In the genomic region with DNA sequence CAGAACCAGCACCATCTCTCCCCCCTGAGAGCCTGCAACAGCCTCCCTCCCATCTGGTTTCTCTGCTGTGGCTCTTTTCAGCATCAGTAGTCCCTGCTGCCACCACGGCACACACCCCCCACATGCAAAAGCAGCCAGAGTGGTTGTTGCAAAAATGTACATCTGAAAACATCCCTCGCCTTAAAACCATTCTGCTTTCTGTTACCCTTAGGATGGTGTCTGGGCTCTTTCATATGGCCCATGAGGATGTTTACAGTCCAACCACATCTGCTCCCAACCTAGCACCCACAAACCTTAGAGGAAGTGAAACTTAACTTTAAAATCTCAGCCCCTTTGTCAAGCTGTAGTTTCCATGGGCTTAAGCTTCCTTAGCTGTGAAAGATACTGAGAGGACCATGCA, we compare ENCODE assay signal across 9 cellular contexts. TPM values are rescaled to one million over a fixed set of nuclear protein-coding genes. Genes with fewer than 3 reads are reported as not detected.
DNase-seq lines count a peak whose midpoint lies in the region; ATAC-seq, FAIRE-seq and TF ChIP-seq lines count a peak whose summit lies in the region.
"Had no signal": no experiment of that assay in that cellular context is flagged by ENCODE, and none has a peak within 500 bp of the region (broad histone marks: within the 10 kb centered on the region; RNA-seq: fewer than 3 reads in every experiment).

No MANE protein-coding gene starts in this region.

- H3K56ac ChIP-seq in H1 (replicated peaks; ENCODE audit: insufficient read length, low read depth, low read length) = no peak overlapping the region

- H3K79me1 ChIP-seq in H1 (ENCODE audit: low read depth, low read length) = 0 out of 2 replicates have a peak, but pooled peaks cover 6% of the 10 kb centered on the region

- H2BK20ac ChIP-seq in H1 (ENCODE audit: low read length) = no peak overlapping the region

- no peak overlapping the region for H2AFZ ChIP-seq in OCI-LY1 (ENCODE audit: low read length)
- H2AFZ ChIP-seq in H1 (ENCODE audit: low read length) = no peak overlapping the region

- no peak for TF ChIP-seq EP300 in H1 (IDR thresholded peaks at IDR 0.05; ENCODE audit: borderline replicate concordance in 1 of 2, low read depth in 2 of 2, low read length in 2 of 2)

- H3K27me3 ChIP-seq in OCI-LY1 (ENCODE audit: insufficient read depth, low read length) = no peaks in the 10 kb centered on the region
- peaks cover 0 to 8% (median 3%) of the 10 kb centered on the region in 4 experiments; a peak in 2 of 7 replicates for H3K27me3 ChIP-seq in H1 (replicated peaks in 1 of 4; ENCODE audit: control insufficient read depth in 3 of 4, extremely low read depth in 1 of 4, insufficient read depth in 3 of 4, low read length in 3 of 4)
- no peaks in the 10 kb centered on the region for H3K27me3 ChIP-seq in prostate gland (replicated peaks; ENCODE audit: insufficient read depth)

- no peak overlapping the region for H3K14ac ChIP-seq in H1 (ENCODE audit: insufficient read length)

- H4K91ac ChIP-seq in H1 (replicated peaks; ENCODE audit: insufficient read length, low read length) = no peak overlapping the region

- no peaks in the 10 kb centered on the region for H3K9me3 ChIP-seq in OCI-LY1 (ENCODE audit: low read length)
- H3K9me3 ChIP-seq in H1 (ENCODE audit: insufficient read depth in 2 of 2, low read depth in 1 of 2, low read length in 1 of 2) = no peaks in the 10 kb centered on the region
- H3K9me3 ChIP-seq in prostate gland = no peaks in the 10 kb centered on the region

- WGBS in H1 (ENCODE audit: extremely low coverage in 1 of 2, insufficient coverage in 1 of 2, insufficient read length in 1 of 2, insufficient replicate concordance in 2 of 2, low coverage in 1 of 2, low lambda C conversion rate in 2 of 2, missing lambda C conversion rate in 1 of 2), 2 experiments = 44% methylated on average over 2 of the region's 2 CpGs; no CpG with 5 or more reads in 1 of the 2 experiments
- WGBS in prostate gland = 46% methylated on average over 2 of the region's 2 CpGs

- no peak overlapping the region for H3K4ac ChIP-seq in H1 (replicated peaks; ENCODE audit: insufficient read length, low read depth, low read length)

- intact Hi-C loops in prostate gland (cut with DNase I) = loop anchor here (5.0 to 10.0 kb wide), 2 partner anchors 79 to 296 kb away; partner anchors contain the start of gene RPSA

- H3K9ac ChIP-seq in OCI-LY1 (ENCODE audit: low read length) (peak overlapping the region; percentile 75; the same call in 1 of the 2 replicates), H1 (replicated peaks in 1 of 4; ENCODE audit: extremely low read depth in 1 of 4, low read depth in 3 of 4, low read length in 3 of 4) (no peak overlapping the region)

- peaks cover 12% of the 10 kb centered on the region; the same call in 1 of the 2 replicates for H3K23me2 ChIP-seq in H1 (ENCODE audit: low read depth, low read length)

- no peak overlapping the region for H2AK5ac ChIP-seq in H1 (ENCODE audit: low read depth, low read length)

- H2BK120ac ChIP-seq in H1 (replicated peaks; ENCODE audit: low read depth, low read length) = no peak overlapping the region

- POLR2A ChIA-PET in H1 (lab: Charles Lee; ENCODE audit: partially characterized antibody) (interaction anchor here (1.0 to 1.6 kb wide), 4 partner anchors 10 to 54 kb away, joined by 3 to 6 read pairs (median 4); no protein-coding TSS in a partner anchor), HEK293T (lab: Yijun Ruan, JAX) (interaction anchor here (0.7 kb wide), 1 partner anchor 43 kb away, joined by 3 read pairs; no protein-coding TSS in a partner anchor)

- H3K79me2 ChIP-seq in OCI-LY1 (ENCODE audit: insufficient read depth, low read length) (no peaks in the 10 kb centered on the region), H1 (ENCODE audit: control insufficient read depth in 1 of 2, insufficient read depth in 2 of 2, low read length in 2 of 2) (no peaks in the 10 kb centered on the region)

- no peak overlapping the region for H3K18ac ChIP-seq in H1 (ENCODE audit: extremely low read depth, low read length)

- H4K5ac ChIP-seq in H1 (ENCODE audit: insufficient read length, low read depth, low read length) = no peak overlapping the region

- FAIRE-seq in H1 (lab: Jason Lieb, UNC) = no peak
- FAIRE-seq: endometrium had no signal

- peak overlapping the region; percentile 83 for H3K4me2 ChIP-seq in OCI-LY1 (ENCODE audit: low read length)
- peak overlapping the region; percentile 92 to 93 for H3K4me2 ChIP-seq in H1 (ENCODE audit: insufficient read depth in 1 of 2, low read depth in 2 of 2, low read length in 2 of 2)

- no peak overlapping the region for H3K23ac ChIP-seq in H1 (ENCODE audit: insufficient read length)

- H2BK5ac ChIP-seq in H1 (ENCODE audit: low read depth, low read length) = no peak overlapping the region

- H2BK15ac ChIP-seq in H1 (ENCODE audit: low read length) = no peak overlapping the region

- TF ChIP-seq RAD21 in H1 (IDR thresholded peaks at IDR 0.05 in 1 of 2, conservative IDR thresholded peaks at IDR 0.05 in 1 of 2; ENCODE audit: low read depth in 2 of 2, low read length in 2 of 2) = no peak

- H2BK12ac ChIP-seq in H1 (ENCODE audit: low read depth, low read length) = no peak overlapping the region

- peak; percentile 48 for DNase-seq in activated CD8-positive, alpha-beta memory T cell treated with anti-CD3 and anti-CD28 coated beads, Interleukin-2, amount 50 U/mL, for 48 hours
- DNase-seq in activated CD8-positive, alpha-beta memory T cell treated with anti-CD3 and anti-CD28 coated beads, Interleukin-2, amount 50 U/mL, for 4 hours = no peak
- no peak for DNase-seq in H1 (ENCODE audit: low read depth in 1 of 2, low spot score in 2 of 2)
- DNase-seq in prostate gland (ENCODE audit: low spot score) = no peak
- no peak for DNase-seq in HEK293T (ENCODE audit: extremely low spot score)
- DNase-seq in retina = no peak

- H4K8ac ChIP-seq in H1 (ENCODE audit: extremely low read depth, insufficient read depth, low read length) = no peak overlapping the region; the same call in 1 of the 2 replicates

- TF ChIP-seq POLR2A in H1 (IDR thresholded peaks at IDR 0.05; ENCODE audit: control extremely low read depth in 1 of 2, low read depth in 2 of 2, low read length in 2 of 2) (no peak), prostate gland (IDR thresholded peaks at IDR 0.05) (no peak)

- H3K9me2 ChIP-seq in OCI-LY1 (ENCODE audit: low read depth, low read length) = no peaks in the 10 kb centered on the region

- peak overlapping the region; percentile 76 for H3K27ac ChIP-seq in OCI-LY1 (ENCODE audit: low read depth, low read length, poor library complexity, severe bottlenecking)
- no peak overlapping the region for H3K27ac ChIP-seq in H1 (ENCODE audit: low read depth, low read length)
- peak overlapping the region in 1 of 2 donors; percentile 87 for H3K27ac ChIP-seq in prostate gland

- TF ChIP-seq CTCF in OCI-LY1 (IDR thresholded peaks at IDR 0.05; ENCODE audit: low read length) (no peak), H1 (IDR thresholded peaks at IDR 0.05; ENCODE audit: control extremely low read depth in 1 of 3, insufficient read depth in 1 of 3, low read depth in 1 of 3, low read length in 3 of 3) (no peak), prostate gland (IDR thresholded peaks at IDR 0.05) (no peak)

- H4K20me1 ChIP-seq in OCI-LY1 (ENCODE audit: insufficient read depth, low read length) (no peaks in the 10 kb centered on the region), H1 (replicated peaks in 1 of 2; ENCODE audit: control insufficient read depth in 1 of 2, insufficient read depth in 2 of 2, low read length in 2 of 2) (peaks cover 0 to 9% of the 10 kb centered on the region in 2 experiments)

- H3K4me1 ChIP-seq in OCI-LY1 (ENCODE audit: insufficient read depth, low read length, severe bottlenecking) (peaks cover 33% of the 10 kb centered on the region), H1 (replicated peaks in 1 of 4; ENCODE audit: control insufficient read depth in 3 of 4, insufficient read depth in 4 of 4, low read length in 3 of 4) (no peaks in the 10 kb centered on the region; a peak in 2 of 7 replicates), prostate gland (replicated peaks) (peaks cover 7% of the 10 kb centered on the region)

- ATAC-seq in HG02759 (IDR thresholded peaks at IDR 0.05; ENCODE audit: unreplicated experiment) = peak; percentile 74

- CTCF ChIA-PET in H1 (lab: Charles Lee; ENCODE audit: partially characterized antibody) = interaction anchor here (0.8 to 10.4 kb wide), 8 partner anchors 13 to 184 kb away, joined by 3 to 95 read pairs (median 4); no protein-coding TSS in a partner anchor
- CTCF ChIA-PET in HEK293T (lab: Yijun Ruan, JAX) = interaction anchor here (0.6 to 1.4 kb wide), 2 partner anchors 15 to 180 kb away, joined by 4 to 8 read pairs; no protein-coding TSS in a partner anchor

- H3K36me3 ChIP-seq in OCI-LY1 (ENCODE audit: insufficient read depth, low read length) (no peaks in the 10 kb centered on the region), H1 (ENCODE audit: control insufficient read depth in 2 of 4, insufficient read depth in 4 of 4, low read length in 3 of 4) (no peaks in the 10 kb centered on the region), prostate gland (no peaks in the 10 kb centered on the region)

- no peaks in the 10 kb centered on the region for H3F3A ChIP-seq in OCI-LY1 (ENCODE audit: insufficient read depth, low read length)

- H3K4me3 ChIP-seq in OCI-LY1 (ENCODE audit: low read depth, low read length, poor library complexity, severe bottlenecking) (peak overlapping the region; percentile 77), H1 (ENCODE audit: extremely low read depth in 1 of 4, insufficient read depth in 2 of 4, low read depth in 3 of 4, low read length in 4 of 4) (peak overlapping the region in 2 of 4 experiments; percentile 77 to 80; a peak in 5 of 8 replicates), prostate gland (peak overlapping the region; percentile 96 to 99)

RNA-seq across cellular contexts. Expression of gene TTC21A, which starts 0.8 kb away (rescaled TPM):
- total RNA-seq in H1 (2021; fragmentation: NEBNext Ultra II Directional; extraction: Animal tissue kit (Norgen Biotek cat#: 25700)) = 1.7 and 2.8 TPM in 2 replicates
- polyA plus RNA-seq in H1 (2011; rRNA removed) = 2.3 and 2.7 TPM in 2 replicates
- polyA plus RNA-seq in H1 (2011; cell fraction: cytosol; rRNA removed) = 2.5 TPM
- polyA plus RNA-seq in H1 (2011; cell fraction: nucleus; rRNA removed) = 16.0 TPM
- polyA plus RNA-seq in H1 (2012, experiment 1 of 2) = 2.6 to 3.5 TPM (median 2.9 TPM) in 4 replicates
- polyA plus RNA-seq in H1 (2012, experiment 2 of 2) = 0.34 TPM
- polyA plus RNA-seq in H1 (2013, experiment 1 of 2) = 1.4 TPM
- 1.4 TPM for polyA plus RNA-seq in H1 (2013, experiment 2 of 2)
- 2.1 and 2.9 TPM in 2 replicates for polyA minus RNA-seq in H1 (2011; rRNA and poly(A)+ RNA removed)
- polyA minus RNA-seq in H1 (2011; cell fraction: cytosol; rRNA and poly(A)+ RNA removed) = 2.6 TPM
- 8.1 TPM for polyA minus RNA-seq in H1 (2011; cell fraction: nucleus; rRNA and poly(A)+ RNA removed)
- 10 to 100 TPM in 1 of 2 donors, 1 to 10 TPM in 1; 9.0 to 23.2 TPM for total RNA-seq in prostate gland

RNA-seq across cellular contexts. Expression of gene GORASP1, which starts 0.9 kb away (rescaled TPM):
- 33.4 and 39.3 TPM in 2 replicates for total RNA-seq in H1 (2021; fragmentation: NEBNext Ultra II Directional; extraction: Animal tissue kit (Norgen Biotek cat#: 25700))
- 33.5 and 45.0 TPM in 2 replicates for polyA plus RNA-seq in H1 (2011; rRNA removed)
- polyA plus RNA-seq in H1 (2011; cell fraction: cytosol; rRNA removed) = 43.9 TPM
- 133 TPM for polyA plus RNA-seq in H1 (2011; cell fraction: nucleus; rRNA removed)
- 28.9 to 39.2 TPM (median 35.8 TPM) in 4 replicates for polyA plus RNA-seq in H1 (2012, experiment 1 of 2)
- 23.5 TPM for polyA plus RNA-seq in H1 (2012, experiment 2 of 2)
- polyA plus RNA-seq in H1 (2013, experiment 1 of 2) = 17.0 TPM
- 15.3 TPM for polyA plus RNA-seq in H1 (2013, experiment 2 of 2)
- 38.5 and 44.1 TPM in 2 replicates for polyA minus RNA-seq in H1 (2011; rRNA and poly(A)+ RNA removed)
- 25.0 TPM for polyA minus RNA-seq in H1 (2011; cell fraction: cytosol; rRNA and poly(A)+ RNA removed)
- polyA minus RNA-seq in H1 (2011; cell fraction: nucleus; rRNA and poly(A)+ RNA removed) = 41.5 TPM
- 100 to 1,000 TPM in 1 of 2 donors, 10 to 100 TPM in 1; 76.5 to 104 TPM for total RNA-seq in prostate gland

RNA-seq across cellular contexts. Expression of gene CSRNP1, which starts 45.1 kb away (rescaled TPM):
- 7.1 and 8.3 TPM in 2 replicates for total RNA-seq in H1 (2021; fragmentation: NEBNext Ultra II Directional; extraction: Animal tissue kit (Norgen Biotek cat#: 25700))
- 6.7 and 10.9 TPM in 2 replicates for polyA plus RNA-seq in H1 (2011; rRNA removed)
- 9.2 TPM for polyA plus RNA-seq in H1 (2011; cell fraction: cytosol; rRNA removed)
- polyA plus RNA-seq in H1 (2011; cell fraction: nucleus; rRNA removed) = 16.9 TPM
- 6.3 to 8.1 TPM (median 7.5 TPM) in 4 replicates for polyA plus RNA-seq in H1 (2012, experiment 1 of 2)
- 10.1 TPM for polyA plus RNA-seq in H1 (2012, experiment 2 of 2)
- polyA plus RNA-seq in H1 (2013, experiment 1 of 2) = 4.0 TPM
- polyA plus RNA-seq in H1 (2013, experiment 2 of 2) = 3.9 TPM
- polyA minus RNA-seq in H1 (2011; rRNA and poly(A)+ RNA removed) = 9.9 and 16.1 TPM in 2 replicates
- 7.6 TPM for polyA minus RNA-seq in H1 (2011; cell fraction: cytosol; rRNA and poly(A)+ RNA removed)
- polyA minus RNA-seq in H1 (2011; cell fraction: nucleus; rRNA and poly(A)+ RNA removed) = 11.4 TPM
- 10 to 100 TPM; 38.4 to 45.9 TPM for total RNA-seq in prostate gland

RNA-seq across cellular contexts. Expression of gene WDR48, which starts 56.5 kb away (rescaled TPM):
- total RNA-seq in H1 (2021; fragmentation: NEBNext Ultra II Directional; extraction: Animal tissue kit (Norgen Biotek cat#: 25700)) = 47.8 and 54.1 TPM in 2 replicates
- 12.3 and 21.2 TPM in 2 replicates for polyA plus RNA-seq in H1 (2011; rRNA removed)
- polyA plus RNA-seq in H1 (2011; cell fraction: cytosol; rRNA removed) = 28.2 TPM
- 16.6 TPM for polyA plus RNA-seq in H1 (2011; cell fraction: nucleus; rRNA removed)
- 24.9 to 39.7 TPM (median 29.6 TPM) in 4 replicates for polyA plus RNA-seq in H1 (2012, experiment 1 of 2)
- 2.8 TPM for polyA plus RNA-seq in H1 (2012, experiment 2 of 2)
- polyA plus RNA-seq in H1 (2013, experiment 1 of 2) = 23.5 TPM
- 26.0 TPM for polyA plus RNA-seq in H1 (2013, experiment 2 of 2)
- 38.7 and 68.2 TPM in 2 replicates for polyA minus RNA-seq in H1 (2011; rRNA and poly(A)+ RNA removed)
- 23.0 TPM for polyA minus RNA-seq in H1 (2011; cell fraction: cytosol; rRNA and poly(A)+ RNA removed)
- polyA minus RNA-seq in H1 (2011; cell fraction: nucleus; rRNA and poly(A)+ RNA removed) = 43.0 TPM
- total RNA-seq in prostate gland = 10 to 100 TPM; 22.5 to 46.7 TPM

RNA-seq across cellular contexts. Expression of gene SCN11A, which starts 56.6 kb away (rescaled TPM):
- total RNA-seq in H1 (2021; fragmentation: NEBNext Ultra II Directional; extraction: Animal tissue kit (Norgen Biotek cat#: 25700)) = 0.10 and 0.11 TPM in 2 replicates
- 0.16 and 0.21 TPM in 2 replicates for polyA plus RNA-seq in H1 (2011; rRNA removed)
- 0.21 TPM for polyA plus RNA-seq in H1 (2011; cell fraction: cytosol; rRNA removed)
- polyA plus RNA-seq in H1 (2011; cell fraction: nucleus; rRNA removed) = 0.54 TPM
- 0.20 to 0.23 TPM (median 0.21 TPM) in 4 replicates for polyA plus RNA-seq in H1 (2012, experiment 1 of 2)
- not detected for polyA plus RNA-seq in H1 (2012, experiment 2 of 2)
- polyA plus RNA-seq in H1 (2013, experiment 1 of 2) = 0.08 TPM
- polyA plus RNA-seq in H1 (2013, experiment 2 of 2) = 0.06 TPM
- 0.29 and 0.54 TPM in 2 replicates for polyA minus RNA-seq in H1 (2011; rRNA and poly(A)+ RNA removed)
- polyA minus RNA-seq in H1 (2011; cell fraction: cytosol; rRNA and poly(A)+ RNA removed) = not detected
- 1.00 TPM for polyA minus RNA-seq in H1 (2011; cell fraction: nucleus; rRNA and poly(A)+ RNA removed)
- total RNA-seq in prostate gland = 1 to 10 TPM in 1 of 2 donors, under 1 TPM in 1; 0.09 to 1.7 TPM
